9 cellular contexts compared by ENCODE assay signal in the genomic region with DNA sequence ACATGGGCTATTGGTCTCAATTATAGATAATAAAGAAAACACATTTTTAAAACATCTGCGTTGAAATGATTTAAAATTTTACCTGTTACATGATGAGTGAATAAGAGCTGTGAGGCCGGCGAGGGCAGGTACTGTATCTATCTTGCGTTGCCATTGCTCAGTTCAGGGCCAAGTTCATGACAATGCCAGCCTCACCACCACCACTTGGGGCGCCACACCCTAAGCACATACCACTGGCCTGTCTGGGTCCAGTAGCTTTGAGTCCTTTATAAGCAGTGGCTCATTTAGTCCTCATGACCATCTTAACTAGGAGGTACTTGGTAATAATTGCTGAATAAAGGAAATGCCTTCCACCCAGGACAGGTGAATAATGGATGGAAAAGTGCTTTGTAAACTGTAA. TPM values are rescaled to one million over a fixed set of nuclear protein-coding genes. Genes with fewer than 3 reads are reported as not detected.
DNase-seq lines count a peak whose midpoint lies in the region; ATAC-seq, FAIRE-seq and TF ChIP-seq lines count a peak whose summit lies in the region.
"Had no signal": no experiment of that assay in that cellular context is flagged by ENCODE, and none has a peak within 500 bp of the region (broad histone marks: within the 10 kb centered on the region; RNA-seq: fewer than 3 reads in every experiment).

No MANE protein-coding gene starts in this region.

- no peaks in the 10 kb centered on the region for H3K27me3 Mint-ChIP-seq in mesothelial cell of epicardium (ENCODE audit: low read depth)
- H3K27me3 Mint-ChIP-seq: central memory CD8-positive, alpha-beta T cell had no signal

- H3K4me3 Mint-ChIP-seq in mesothelial cell of epicardium = no peak overlapping the region
- H3K4me3 Mint-ChIP-seq: central memory CD8-positive, alpha-beta T cell had no signal

- peak; percentile 66 for TF ChIP-seq CTCF in GM10266 (IDR thresholded peaks at IDR 0.05; ENCODE audit: control insufficient read depth, insufficient read depth, low read depth, missing control alignments)
- peak; percentile 35 for TF ChIP-seq CTCF in mesothelial cell of epicardium (IDR thresholded peaks at IDR 0.05; ENCODE audit: unreplicated experiment)

- no peak overlapping the region for H3K27ac Mint-ChIP-seq in mesothelial cell of epicardium

- peak; percentile 47 for DNase-seq in A172 (ENCODE audit: low spot score)
- DNase-seq in GM10266 (ENCODE audit: extremely low spot score) = peak; percentile 49
- peak; percentile 54 to 64 for DNase-seq in NOMO-1 (lab: John Stamatoyannopoulos, UW; ENCODE audit: unreplicated experiment in 2 of 2)
- peak; percentile 50 for DNase-seq in astrocyte of the hippocampus (ENCODE audit: low read depth, low spot score)
- DNase-seq in mesothelial cell of epicardium (ENCODE audit: low spot score in 2 of 2, unreplicated experiment in 2 of 2) = no peak
- no peak for DNase-seq in H54 (ENCODE audit: insufficient read length, low spot score)
- no peak for DNase-seq in cerebellar nuclear complex (lab: John Stamatoyannopoulos, UW)

- TF ChIP-seq POLR2A in H54 (IDR thresholded peaks at IDR 0.05; ENCODE audit: low read depth, low read length) = no peak

- peaks cover 3% of the 10 kb centered on the region for H3K9me3 Mint-ChIP-seq in mesothelial cell of epicardium
- H3K9me3 Mint-ChIP-seq: central memory CD8-positive, alpha-beta T cell had no signal

- H3K36me3 Mint-ChIP-seq in mesothelial cell of epicardium = no peaks in the 10 kb centered on the region

- no peak for ATAC-seq in GM21717 (IDR thresholded peaks at IDR 0.05; ENCODE audit: unreplicated experiment)

- no peak for FAIRE-seq in H54 (lab: Jason Lieb, UNC)

- peaks cover 22% of the 10 kb centered on the region for H3K4me1 Mint-ChIP-seq in mesothelial cell of epicardium

RNA-seq across cellular contexts. Expression of gene MB, which starts 14.5 kb away (rescaled TPM):
- total RNA-seq in A172 (2014; rRNA removed; shearing (Covaris generic)) = 3.9 and 4.5 TPM in 2 replicates
- not detected in 3 replicates for total RNA-seq in mesothelial cell of epicardium

RNA-seq across cellular contexts. Expression of gene APOL6, which starts 16.6 kb away (rescaled TPM):
- 2.6 and 3.3 TPM in 2 replicates for total RNA-seq in A172 (2014; rRNA removed; shearing (Covaris generic))
- total RNA-seq in mesothelial cell of epicardium = 1.1 to 1.2 TPM (median 1.2 TPM) in 3 replicates

Comparison
In these comparisons a context has a peak if more than half of its experiments do, and no peak if none do; other contexts are left out.
1. DNase-seq: peak in A172 (single experiment), GM10266 (single experiment), NOMO-1 (2 of 2) and astrocyte of the hippocampus (single experiment); none in mesothelial cell of epicardium (0 of 2), H54 (single experiment) and cerebellar nuclear complex (0 of 2).